In genomic region chr21:46311568-46311967, GRCh38 we compare ENCODE assay signal across 25 cellular contexts.
"Had no signal": no experiment of that assay in that cellular context is flagged by ENCODE, and none has a peak within 500 bp of the region (broad histone marks: within the 10 kb centered on the region; RNA-seq: fewer than 3 reads in every experiment).

No MANE protein-coding gene starts in this region.

- FAIRE-seq: pancreas, small intestine had no signal

- H3K4me3 ChIP-seq: pancreas, psoas muscle, right lobe of liver, sigmoid colon, stomach, thoracic aorta, thyroid gland, tibial nerve, upper lobe of left lung, vagina had no signal

- H3K4me1 ChIP-seq: pancreas, psoas muscle, right lobe of liver, sigmoid colon, stomach, thyroid gland, tibial nerve, upper lobe of left lung, vagina had no signal

- H3K27me3 ChIP-seq: neutrophil, pancreas, right lobe of liver, sigmoid colon, stomach, thyroid gland, tibial nerve, upper lobe of left lung, vagina had no signal

- H3K9me3 ChIP-seq: neutrophil, pancreas, psoas muscle, right lobe of liver, sigmoid colon, stomach, thoracic aorta, thyroid gland, tibial nerve, upper lobe of left lung, vagina had no signal

- H3K36me3 ChIP-seq: pancreas, right lobe of liver, sigmoid colon, thoracic aorta, thyroid gland, vagina had no signal

- H3K27ac ChIP-seq: neutrophil, pancreas, psoas muscle, right lobe of liver, sigmoid colon, stomach, thoracic aorta, thyroid gland, tibial nerve, upper lobe of left lung, vagina had no signal

- DNase-seq: naive thymus-derived CD8-positive, alpha-beta T cell; nephron progenitor cell; nucleus accumbens; pancreas; psoas muscle; right lobe of liver; sigmoid colon; small intestine; stimulated activated CD4-positive, alpha-beta T cell treated with anti-CD3 and anti-CD28 coated beads, Interleukin-15, amount 100 ng/mL, for 24 hours; stimulated activated CD4-positive, alpha-beta T cell treated with anti-CD3 and anti-CD28 coated beads, Interleukin-2, amount 100 ng/mL, for 24 hours; stimulated activated CD4-positive, alpha-beta T cell treated with anti-CD3 and anti-CD28 coated beads, Interleukin-2, amount 100 ng/mL, for 48 hours; stimulated activated CD4-positive, alpha-beta T cell treated with anti-CD3 and anti-CD28 coated beads, Interleukin-4, amount 100 ng/mL, for 24 hours; stimulated activated naive B cell treated with anti-CD40 and anti-IgM and Interleukin-4, amounts not matched to agents 10 μg/mL and 1 μg/mL and 100 μg/mL, for 72 hours; stimulated activated naive CD4-positive, alpha-beta T cell treated with Interleukin-2 at 50 U/mL for 16 hours; stomach; thyroid gland; trophoblast cell; upper lobe of left lung had no signal

- ATAC-seq: naive thymus-derived CD8-positive, alpha-beta T cell; natural killer cell treated with Interleukin-12 subunit alpha and Interleukin-12 subunit beta and Interleukin-15 and Interleukin-18, amount 100 ng/mL, for 72 hours; pancreas; psoas muscle; right cardiac atrium; right lobe of liver; stimulated activated effector memory CD8-positive, alpha-beta T cell treated with anti-CD3 and anti-CD28 coated beads, Interleukin-12 subunit alpha, Interleukin-12 subunit beta, amount 100 ng/mL, for 72 hours; stimulated activated naive B cell treated with anti-CD40 and anti-IgM and Interleukin-4, amounts not matched to agents 10 μg/mL and 1 μg/mL and 100 μg/mL, for 72 hours had no signal
